10 cellular contexts compared by ENCODE assay signal in genomic region chr11:65868076-65868667, GRCh38. TPM values are rescaled to one million over a fixed set of nuclear protein-coding genes. Genes with fewer than 3 reads are reported as not detected.
DNase-seq lines count a peak whose midpoint lies in the region; ATAC-seq and TF ChIP-seq lines count a peak whose summit lies in the region.
"Had no signal": no experiment of that assay in that cellular context is flagged by ENCODE, and none has a peak within 500 bp of the region (broad histone marks: within the 10 kb centered on the region; RNA-seq: fewer than 3 reads in every experiment).

No MANE protein-coding gene starts in this region.

- H3K4me1 Mint-ChIP-seq in activated T-helper 2 cell treated with anti-CD3 and anti-CD28 coated beads, Interferon-gamma antibody, Interleukin-2, Interleukin-4, amounts not matched to agents 10 μg/mL and 5 μg/mL and 100 μg/mL, durations not matched to agents 14 hours and 24 hours and 36 hours (ENCODE audit: low read depth), result peaks cover 10% of the 10 kb centered on the region

- H3K36me3 ChIP-seq in testis (ENCODE audit: low read depth, missing control alignments), result no peaks in the 10 kb centered on the region

- peaks cover 11% of the 10 kb centered on the region for H3K4me1 ChIP-seq in testis

- in situ Hi-C loops in SK-MEL-5 (cut with HindIII; ENCODE audit: low pct_unique_long_range_greater_than_20kb, low sequenced_read_pairs), result no loop called here

- ATAC-seq in Right ventricle myocardium superior (ENCODE audit: poor library complexity), result no peak
- ATAC-seq: stimulated activated effector memory CD8-positive, alpha-beta T cell treated with anti-CD3 and anti-CD28 coated beads, Interleukin-12 subunit alpha, Interleukin-12 subunit beta, amount 100 ng/mL, for 72 hours had no signal

- no peaks in the 10 kb centered on the region for H3K9me3 ChIP-seq in testis

- 83 to 87% methylated on average over 9 to 19 of the region's 19 CpGs for WGBS in testis, 2 donors

- H3K27ac ChIP-seq in testis, result no peak overlapping the region

- TF ChIP-seq POLR2A in testis (IDR thresholded peaks at IDR 0.05), result no peak

- H3K9me3 Mint-ChIP-seq in activated T-helper 2 cell treated with anti-CD3 and anti-CD28 coated beads, Interferon-gamma antibody, Interleukin-2, Interleukin-4, amounts not matched to agents 10 μg/mL and 5 μg/mL and 100 μg/mL, durations not matched to agents 14 hours and 24 hours and 36 hours, result no peaks in the 10 kb centered on the region
- H3K9me3 Mint-ChIP-seq: stimulated activated effector memory CD8-positive, alpha-beta T cell treated with anti-CD3 and anti-CD28 coated beads, Interleukin-12 subunit alpha, Interleukin-12 subunit beta, amount 100 ng/mL, for 72 hours had no signal

- intact Hi-C loops in Right ventricle myocardium superior (cut with DNase I) (no loop called here), cardiac septum (cut with DNase I) (no loop called here), testis (cut with DNase I; ENCODE audit: low total_unique reads) (no loop called here)
- intact Hi-C loops in activated T-helper 2 cell treated with anti-CD3 and anti-CD28 coated beads, Interferon-gamma antibody, Interleukin-2, Interleukin-4, amounts not matched to agents 10 μg/mL and 5 μg/mL and 100 μg/mL, durations not matched to agents 14 hours and 24 hours and 36 hours (cut with micrococcal nuclease), result no loop called here

- no peak overlapping the region for H3K4me3 ChIP-seq in testis

- H3K27me3 Mint-ChIP-seq in activated T-helper 2 cell treated with anti-CD3 and anti-CD28 coated beads, Interferon-gamma antibody, Interleukin-2, Interleukin-4, amounts not matched to agents 10 μg/mL and 5 μg/mL and 100 μg/mL, durations not matched to agents 14 hours and 24 hours and 36 hours (ENCODE audit: low read depth), result no peaks in the 10 kb centered on the region

- no peaks in the 10 kb centered on the region for H3K27me3 ChIP-seq in testis

- no peak overlapping the region for H3K27ac Mint-ChIP-seq in activated T-helper 2 cell treated with anti-CD3 and anti-CD28 coated beads, Interferon-gamma antibody, Interleukin-2, Interleukin-4, amounts not matched to agents 10 μg/mL and 5 μg/mL and 100 μg/mL, durations not matched to agents 14 hours and 24 hours and 36 hours
- H3K27ac Mint-ChIP-seq: stimulated activated effector memory CD8-positive, alpha-beta T cell treated with anti-CD3 and anti-CD28 coated beads, Interleukin-12 subunit alpha, Interleukin-12 subunit beta, amount 100 ng/mL, for 72 hours had no signal

- H3K4me3 Mint-ChIP-seq in activated T-helper 2 cell treated with anti-CD3 and anti-CD28 coated beads, Interferon-gamma antibody, Interleukin-2, Interleukin-4, amounts not matched to agents 10 μg/mL and 5 μg/mL and 100 μg/mL, durations not matched to agents 14 hours and 24 hours and 36 hours (ENCODE audit: low read depth), result no peak overlapping the region
- H3K4me3 Mint-ChIP-seq: stimulated activated effector memory CD8-positive, alpha-beta T cell treated with anti-CD3 and anti-CD28 coated beads, Interleukin-12 subunit alpha, Interleukin-12 subunit beta, amount 100 ng/mL, for 72 hours had no signal

- DNase-seq in Right ventricle myocardium superior, result peak; percentile 40
- no peak for DNase-seq in cardiac septum (ENCODE audit: low spot score)
- peak; percentile 42 for DNase-seq in SK-MEL-5 (ENCODE audit: low read depth, low spot score)
- peak; percentile 78 for DNase-seq in iPS-NIHi7 (ENCODE audit: extremely low spot score)
- peak; percentile 47 for DNase-seq in testis
- no peak for DNase-seq in SW480 (ENCODE audit: low spot score)
- no peak for DNase-seq in activated T-helper 2 cell treated with anti-CD3 and anti-CD28 coated beads, Interferon-gamma antibody, Interleukin-2, Interleukin-4, amounts not matched to agents 10 μg/mL and 5 μg/mL and 100 μg/mL, durations not matched to agents 14 hours and 24 hours and 36 hours (ENCODE audit: low spot score)
- no peak for DNase-seq in UCSD-AML1 (lab: John Stamatoyannopoulos, UW; ENCODE audit: unreplicated experiment)
- DNase-seq: Calu3 had no signal

- peaks cover 38% of the 10 kb centered on the region for H3K36me3 Mint-ChIP-seq in activated T-helper 2 cell treated with anti-CD3 and anti-CD28 coated beads, Interferon-gamma antibody, Interleukin-2, Interleukin-4, amounts not matched to agents 10 μg/mL and 5 μg/mL and 100 μg/mL, durations not matched to agents 14 hours and 24 hours and 36 hours (ENCODE audit: low read depth)

- TF ChIP-seq CTCF in testis (IDR thresholded peaks at IDR 0.05), result no peak

RNA-seq across cellular contexts. Expression of gene EFEMP2, which starts 4.4 kb away (rescaled TPM):
- total RNA-seq in Right ventricle myocardium superior (80.0 TPM), cardiac septum (118 TPM), testis (10 to 100 TPM; 47.4 to 52.4 TPM)
- total RNA-seq in SK-MEL-5 (2014; rRNA removed; shearing (Covaris generic)), result 0.45 and 0.55 TPM in 2 replicates
- 0.07 and 1.7 TPM in 2 replicates for polyA plus RNA-seq in SK-MEL-5 (2015; cell fraction: cytosol; rRNA removed)
- 19.3 and 62.2 TPM in 2 replicates for polyA plus RNA-seq in SK-MEL-5 (2015; cell fraction: nucleus; rRNA removed)
- polyA plus RNA-seq in testis (ENCODE audit: insufficient read depth, low read depth, low replicate concordance), result 100 TPM
- total RNA-seq in activated T-helper 2 cell treated with anti-CD3 and anti-CD28 coated beads, Interferon-gamma antibody, Interleukin-2, Interleukin-4, amounts not matched to agents 10 μg/mL and 5 μg/mL and 100 μg/mL, durations not matched to agents 14 hours and 24 hours and 36 hours, result 8.8 and 9.2 TPM in 2 replicates

RNA-seq across cellular contexts. Expression of gene MUS81, which starts 7.9 kb away (rescaled TPM):
- total RNA-seq in Right ventricle myocardium superior (30.7 TPM), cardiac septum (37.6 TPM), testis (10 to 100 TPM; 57.2 to 74.0 TPM)
- 18.6 and 19.3 TPM in 2 replicates for total RNA-seq in SK-MEL-5 (2014; rRNA removed; shearing (Covaris generic))
- polyA plus RNA-seq in SK-MEL-5 (2015; cell fraction: cytosol; rRNA removed), result 17.4 and 18.0 TPM in 2 replicates
- 207 and 273 TPM in 2 replicates for polyA plus RNA-seq in SK-MEL-5 (2015; cell fraction: nucleus; rRNA removed)
- 49.9 TPM for polyA plus RNA-seq in testis (ENCODE audit: insufficient read depth, low read depth, low replicate concordance)
- total RNA-seq in activated T-helper 2 cell treated with anti-CD3 and anti-CD28 coated beads, Interferon-gamma antibody, Interleukin-2, Interleukin-4, amounts not matched to agents 10 μg/mL and 5 μg/mL and 100 μg/mL, durations not matched to agents 14 hours and 24 hours and 36 hours, result 84.9 and 90.5 TPM in 2 replicates

RNA-seq across cellular contexts. Expression of gene CFL1, which starts 10.2 kb away (rescaled TPM):
- total RNA-seq in Right ventricle myocardium superior (288 TPM), cardiac septum (434 TPM), testis (100 to 1,000 TPM; 522 to 570 TPM)
- 941 and 972 TPM in 2 replicates for total RNA-seq in SK-MEL-5 (2014; rRNA removed; shearing (Covaris generic))
- 1,372 and 1,683 TPM in 2 replicates for polyA plus RNA-seq in SK-MEL-5 (2015; cell fraction: cytosol; rRNA removed)
- polyA plus RNA-seq in SK-MEL-5 (2015; cell fraction: nucleus; rRNA removed), result 200 and 219 TPM in 2 replicates
- polyA plus RNA-seq in testis (ENCODE audit: insufficient read depth, low read depth, low replicate concordance), result 647 TPM
- total RNA-seq in activated T-helper 2 cell treated with anti-CD3 and anti-CD28 coated beads, Interferon-gamma antibody, Interleukin-2, Interleukin-4, amounts not matched to agents 10 μg/mL and 5 μg/mL and 100 μg/mL, durations not matched to agents 14 hours and 24 hours and 36 hours, result 1,155 and 1,184 TPM in 2 replicates

RNA-seq across cellular contexts. Expression of gene CTSW, which starts 11.5 kb away (rescaled TPM):
- total RNA-seq in Right ventricle myocardium superior (0.73 TPM), cardiac septum (0.83 TPM), testis (1 to 10 TPM in 1 of 2 donors, under 1 TPM in 1; 0.71 to 2.7 TPM)
- total RNA-seq in SK-MEL-5 (2014; rRNA removed; shearing (Covaris generic)), result 0.29 and 0.48 TPM in 2 replicates
- polyA plus RNA-seq in SK-MEL-5 (2015; cell fraction: cytosol; rRNA removed), result not detected in 2 replicates
- not detected in 2 replicates for polyA plus RNA-seq in SK-MEL-5 (2015; cell fraction: nucleus; rRNA removed)
- 4.4 TPM for polyA plus RNA-seq in testis (ENCODE audit: insufficient read depth, low read depth, low replicate concordance)
- 10.0 and 10.3 TPM in 2 replicates for total RNA-seq in activated T-helper 2 cell treated with anti-CD3 and anti-CD28 coated beads, Interferon-gamma antibody, Interleukin-2, Interleukin-4, amounts not matched to agents 10 μg/mL and 5 μg/mL and 100 μg/mL, durations not matched to agents 14 hours and 24 hours and 36 hours
- total RNA-seq: Calu3 had no signal

RNA-seq across cellular contexts. Expression of gene FIBP, which starts 20.1 kb away (rescaled TPM):
- total RNA-seq in Right ventricle myocardium superior, result 37.7 TPM
- 62.6 TPM for total RNA-seq in cardiac septum
- 60.8 and 62.9 TPM in 2 replicates for total RNA-seq in SK-MEL-5 (2014; rRNA removed; shearing (Covaris generic))
- polyA plus RNA-seq in SK-MEL-5 (2015; cell fraction: cytosol; rRNA removed), result 60.2 and 74.5 TPM in 2 replicates
- polyA plus RNA-seq in SK-MEL-5 (2015; cell fraction: nucleus; rRNA removed), result 84.1 and 100 TPM in 2 replicates
- total RNA-seq in testis, result 100 to 1,000 TPM; 144 to 149 TPM
- polyA plus RNA-seq in testis (ENCODE audit: insufficient read depth, low read depth, low replicate concordance), result 131 TPM
- total RNA-seq in activated T-helper 2 cell treated with anti-CD3 and anti-CD28 coated beads, Interferon-gamma antibody, Interleukin-2, Interleukin-4, amounts not matched to agents 10 μg/mL and 5 μg/mL and 100 μg/mL, durations not matched to agents 14 hours and 24 hours and 36 hours, result 95.4 and 99.8 TPM in 2 replicates

Comparison
In these comparisons a context has a peak if more than half of its experiments do, and no peak if none do; other contexts are left out.
1. DNase-seq: peak in Right ventricle myocardium superior (single experiment), SK-MEL-5 (single experiment), iPS-NIHi7 (single experiment) and testis (single experiment); none in cardiac septum (single experiment), SW480 (single experiment), activated T-helper 2 cell treated with anti-CD3 and anti-CD28 coated beads, Interferon-gamma antibody, Interleukin-2, Interleukin-4, amounts not matched to agents 10 μg/mL and 5 μg/mL and 100 μg/mL, durations not matched to agents 14 hours and 24 hours and 36 hours (single experiment) and UCSD-AML1 (single experiment).